In genomic region chr16:85496145-85496544, GRCh38 we compare ENCODE assay signal across 25 cellular contexts.
"Had no signal": no experiment of that assay in that cellular context is flagged by ENCODE, and none has a peak within 500 bp of the region (broad histone marks: within the 10 kb centered on the region; RNA-seq: fewer than 3 reads in every experiment).

No MANE protein-coding gene starts in this region.

- DNase-seq: hippocampal formation; left colon; naive thymus-derived CD8-positive, alpha-beta T cell; ovary; stimulated activated CD4-positive, alpha-beta T cell treated with anti-CD3 and anti-CD28 coated beads, Interleukin-12 subunit alpha, Interleukin-12 subunit beta, amount 100 ng/mL, for 4 hours; stimulated activated CD4-positive, alpha-beta T cell treated with anti-CD3 and anti-CD28 coated beads, Interleukin-15, amount 100 ng/mL, for 24 hours; stimulated activated CD4-positive, alpha-beta T cell treated with anti-CD3 and anti-CD28 coated beads, Interleukin-2, amount 100 ng/mL, for 24 hours; stimulated activated CD4-positive, alpha-beta T cell treated with anti-CD3 and anti-CD28 coated beads, Interleukin-4, amount 100 ng/mL, for 1 hour; stimulated activated naive B cell treated with anti-CD40 and anti-IgM and Interleukin-4, amounts not matched to agents 10 μg/mL and 1 μg/mL and 100 μg/mL, for 72 hours; stimulated activated naive CD8-positive, alpha-beta T cell treated with anti-CD3 and anti-CD28 coated beads, Interleukin-15, Interleukin-2, amounts not matched to agents 100 U/mL and 50 U/mL, for 24 hours; stomach; testis; thyroid gland; transverse colon; upper lobe of left lung had no signal

- H3K27me3 ChIP-seq: left lung, ovary, right atrium auricular region, stomach, testis, thyroid gland, transverse colon, upper lobe of left lung, vagina had no signal

- ATAC-seq: left colon; left lung; naive thymus-derived CD8-positive, alpha-beta T cell; sciatic nerve; stimulated activated naive B cell treated with anti-CD40 and anti-IgM and Interleukin-4, amounts not matched to agents 10 μg/mL and 1 μg/mL and 100 μg/mL, for 72 hours; stimulated activated naive CD8-positive, alpha-beta T cell treated with anti-CD3 and anti-CD28 coated beads, Interleukin-15, Interleukin-2, amounts not matched to agents 100 U/mL and 50 U/mL, for 24 hours had no signal

- H3K4me3 ChIP-seq: left lung, lung, ovary, right atrium auricular region, skin epidermis, stomach, testis, thyroid gland, transverse colon, upper lobe of left lung, vagina had no signal

- H3K36me3 Mint-ChIP-seq: naive thymus-derived CD8-positive, alpha-beta T cell; stimulated activated naive B cell treated with anti-CD40 and anti-IgM and Interleukin-4, amounts not matched to agents 10 μg/mL and 1 μg/mL and 100 μg/mL, for 72 hours had no signal

- H3K9me3 Mint-ChIP-seq: naive thymus-derived CD8-positive, alpha-beta T cell; nephron; neural crest cell; stimulated activated naive B cell treated with anti-CD40 and anti-IgM and Interleukin-4, amounts not matched to agents 10 μg/mL and 1 μg/mL and 100 μg/mL, for 72 hours had no signal

- H3K27me3 Mint-ChIP-seq: progenitor cell of endocrine pancreas had no signal

- H3K27ac Mint-ChIP-seq: nephron; progenitor cell of endocrine pancreas; stimulated activated naive B cell treated with anti-CD40 and anti-IgM and Interleukin-4, amounts not matched to agents 10 μg/mL and 1 μg/mL and 100 μg/mL, for 72 hours had no signal

- H3K36me3 ChIP-seq: left lung, ovary, right atrium auricular region, stomach, thyroid gland, transverse colon, upper lobe of left lung, vagina had no signal

- FAIRE-seq: keratinocyte had no signal

- H3K27ac ChIP-seq: left lung, ovary, right atrium auricular region, skin epidermis, stomach, testis, thyroid gland, transverse colon, upper lobe of left lung, vagina had no signal

- H3K4me3 Mint-ChIP-seq: naive thymus-derived CD8-positive, alpha-beta T cell; nephron; neural crest cell; stimulated activated naive B cell treated with anti-CD40 and anti-IgM and Interleukin-4, amounts not matched to agents 10 μg/mL and 1 μg/mL and 100 μg/mL, for 72 hours had no signal

- H3K9me3 ChIP-seq: left lung, ovary, right atrium auricular region, stomach, testis, thyroid gland, transverse colon, upper lobe of left lung, vagina had no signal
